In genomic region chr4:10158355-10158942, GRCh38 we compare ENCODE assay signal across 11 cellular contexts. TPM values are rescaled to one million over a fixed set of nuclear protein-coding genes. Genes with fewer than 3 reads are reported as not detected.
DNase-seq lines count a peak whose midpoint lies in the region; ATAC-seq and TF ChIP-seq lines count a peak whose summit lies in the region.
"Had no signal": no experiment of that assay in that cellular context is flagged by ENCODE, and none has a peak within 500 bp of the region (broad histone marks: within the 10 kb centered on the region; RNA-seq: fewer than 3 reads in every experiment).

No MANE protein-coding gene starts in this region.

- no peaks in the 10 kb centered on the region for H3K9me2 ChIP-seq in PC-3 (replicated peaks; ENCODE audit: low read length)

- no peaks in the 10 kb centered on the region for H3K9me3 ChIP-seq in PC-3 (ENCODE audit: low read length)
- H3K9me3 ChIP-seq in effector memory CD4-positive, alpha-beta T cell (ENCODE audit: control insufficient read depth, low read length): no peaks in the 10 kb centered on the region

- H3K4me1 ChIP-seq in PC-3 (ENCODE audit: insufficient read depth, low read length): no peaks in the 10 kb centered on the region
- H3K4me1 ChIP-seq in effector memory CD4-positive, alpha-beta T cell (ENCODE audit: control insufficient read depth, insufficient read depth, low read length, poor library complexity, severe bottlenecking): peaks cover 15% of the 10 kb centered on the region
- H3K4me1 ChIP-seq: neural progenitor cell had no signal

- TF ChIP-seq CTCF in AG10803 (conservative IDR thresholded peaks at IDR 0.05; ENCODE audit: low read length): no peak
- TF ChIP-seq CTCF in PC-3 (conservative IDR thresholded peaks at IDR 0.05; ENCODE audit: low read depth, low read length): no peak
- no peak for TF ChIP-seq CTCF in nephron (IDR thresholded peaks at IDR 0.05; ENCODE audit: unreplicated experiment in 3 of 3)

- CTCF ChIA-PET in PC-3 (lab: Charles Lee): interaction anchor here (0.6 kb wide), 1 partner anchor 333 kb away, joined by 3 read pairs; no protein-coding TSS in a partner anchor

- H3K4me3 ChIP-seq in AG10803 (ENCODE audit: low read length) (no peak overlapping the region), PC-3 (ENCODE audit: low read length) (no peak overlapping the region)
- no peak overlapping the region for H3K4me3 ChIP-seq in effector memory CD4-positive, alpha-beta T cell (ENCODE audit: insufficient read depth, low read depth, low read length, poor library complexity, severe bottlenecking)
- H3K4me3 ChIP-seq: neural progenitor cell had no signal

- H2AFZ ChIP-seq in PC-3 (ENCODE audit: low read length): no peak overlapping the region

- no peak overlapping the region for H3K9ac ChIP-seq in PC-3 (ENCODE audit: low read length)
- H3K9ac ChIP-seq: neural progenitor cell had no signal

- no peaks in the 10 kb centered on the region for H3K79me2 ChIP-seq in PC-3 (ENCODE audit: low read length)

- POLR2A ChIA-PET in PC-3 (lab: Charles Lee; ENCODE audit: unreplicated experiment): no interaction called here

- H3K36me3 Mint-ChIP-seq in nephron (ENCODE audit: low read depth): no peaks in the 10 kb centered on the region
- H3K36me3 Mint-ChIP-seq: CD8-positive, alpha-beta memory T cell; neural progenitor cell had no signal

- DNase-seq in AG10803 (ENCODE audit: low read depth) (peak; percentile 20), PC-3 (peak; percentile 16), fibroblast of peridontal ligament (ENCODE audit: extremely low read depth) (peak; percentile 61), NCI-H526 (lab: John Stamatoyannopoulos, UW) (no peak)
- no peak for DNase-seq in activated CD4-positive, alpha-beta T cell treated with anti-CD3 and anti-CD28 coated beads for 4 hours
- no peak for DNase-seq in effector memory CD4-positive, alpha-beta T cell
- DNase-seq in activated effector memory CD4-positive, alpha-beta T cell treated with anti-CD3 and anti-CD28 coated beads, Interleukin-2, amount 50 U/mL, for 16 hours: no peak
- DNase-seq: activated effector memory CD4-positive, alpha-beta T cell treated with Interleukin-2 at 50 U/mL for 16 hours had no signal

- peaks cover 22% of the 10 kb centered on the region for H3K27me3 Mint-ChIP-seq in nephron (ENCODE audit: low read depth)

- no peak overlapping the region for H3K27ac ChIP-seq in PC-3 (ENCODE audit: low read length)
- H3K27ac ChIP-seq in effector memory CD4-positive, alpha-beta T cell (ENCODE audit: insufficient read depth, low read length, poor library complexity, severe bottlenecking): no peak overlapping the region
- H3K27ac ChIP-seq: neural progenitor cell had no signal

- H3K27ac Mint-ChIP-seq in nephron: peak overlapping the region in 2 of 3 experiments; percentile 57 to 80
- H3K27ac Mint-ChIP-seq: CD8-positive, alpha-beta memory T cell; neural progenitor cell had no signal

- H3K4me2 ChIP-seq in PC-3 (ENCODE audit: low read length): no peak overlapping the region
- H3K4me2 ChIP-seq: neural progenitor cell had no signal

- H3F3A ChIP-seq in PC-3 (ENCODE audit: low read length, unreplicated experiment): no peaks in the 10 kb centered on the region

- H3K4me3 Mint-ChIP-seq in nephron: no peak overlapping the region
- H3K4me3 Mint-ChIP-seq: CD8-positive, alpha-beta memory T cell; neural progenitor cell had no signal

- H3K36me3 ChIP-seq in PC-3 (ENCODE audit: low read depth, low read length): no peaks in the 10 kb centered on the region
- H3K36me3 ChIP-seq in effector memory CD4-positive, alpha-beta T cell (ENCODE audit: control insufficient read depth, insufficient read depth, low read length): no peaks in the 10 kb centered on the region
- H3K36me3 ChIP-seq: neural progenitor cell had no signal

- peaks cover 16% of the 10 kb centered on the region for H3K4me1 Mint-ChIP-seq in nephron

- no peaks in the 10 kb centered on the region for H3K9me3 Mint-ChIP-seq in nephron
- H3K9me3 Mint-ChIP-seq: CD8-positive, alpha-beta memory T cell; neural progenitor cell had no signal

- intact Hi-C loops in PC-3 (cut with micrococcal nuclease): loop anchor here (10.0 kb wide), 1 partner anchor 246 kb away; no protein-coding TSS in a partner anchor

- ATAC-seq in PC-3: peak; percentile 33; the same call in 1 of the 2 replicates

- no peaks in the 10 kb centered on the region for H3K27me3 ChIP-seq in PC-3 (ENCODE audit: low read length)
- H3K27me3 ChIP-seq in effector memory CD4-positive, alpha-beta T cell (replicated peaks; ENCODE audit: control insufficient read depth, insufficient read depth, low read length, poor library complexity, severe bottlenecking): no peaks in the 10 kb centered on the region

- H4K20me1 ChIP-seq in PC-3 (ENCODE audit: low read length): no peaks in the 10 kb centered on the region

- BruUV-seq in PC-3 (replicated peaks; lab: Mats Ljungman, UMichigan): no TSS peak

RNA-seq across cellular contexts. Expression of gene WDR1, which starts 41.9 kb away (rescaled TPM):
- 148 and 150 TPM in 2 replicates for total RNA-seq in PC-3 (2014; rRNA removed)

Comparison
In these comparisons a context has a peak if more than half of its experiments do, and no peak if none do; other contexts are left out.
1. DNase-seq: peak in AG10803 (single experiment), PC-3 (single experiment) and fibroblast of peridontal ligament (single experiment); none in activated CD4-positive, alpha-beta T cell treated with anti-CD3 and anti-CD28 coated beads for 4 hours (0 of 2), effector memory CD4-positive, alpha-beta T cell (0 of 3), activated effector memory CD4-positive, alpha-beta T cell treated with anti-CD3 and anti-CD28 coated beads, Interleukin-2, amount 50 U/mL, for 16 hours (single experiment) and NCI-H526 (0 of 2).